In the genomic region with DNA sequence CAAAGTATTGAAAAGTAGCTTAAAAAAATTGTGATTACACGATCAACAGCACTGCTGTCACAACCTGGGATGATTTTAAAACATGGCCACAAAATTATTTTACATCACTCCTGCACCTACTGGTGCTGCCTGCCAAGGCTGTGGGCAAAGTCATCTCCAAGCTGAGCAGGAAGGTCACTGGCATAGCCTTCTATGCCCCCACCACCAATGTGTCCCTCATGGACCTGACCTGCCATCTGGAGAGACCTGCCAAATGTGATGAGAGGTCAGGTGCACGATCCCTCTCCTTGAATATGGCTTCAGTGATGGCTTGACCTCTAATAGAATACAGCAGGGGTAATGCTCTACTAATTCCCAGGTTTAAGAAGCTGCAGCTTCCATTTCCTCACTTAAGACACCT, we compare ENCODE assay signal across 16 cellular contexts. TPM values are rescaled to one million over a fixed set of nuclear protein-coding genes. Genes with fewer than 3 reads are reported as not detected.
DNase-seq lines count a peak whose midpoint lies in the region; ATAC-seq and TF ChIP-seq lines count a peak whose summit lies in the region.
"Had no signal": no experiment of that assay in that cellular context is flagged by ENCODE, and none has a peak within 500 bp of the region (broad histone marks: within the 10 kb centered on the region; RNA-seq: fewer than 3 reads in every experiment).

No MANE protein-coding gene starts in this region.

- H3K4me3 ChIP-seq in IMR-90 (ENCODE audit: insufficient read depth, low read depth, low read length) (no peak overlapping the region), body of pancreas (no peak overlapping the region)
- H3K4me3 ChIP-seq: GM12878 had no signal

- no peak overlapping the region for H4K91ac ChIP-seq in IMR-90 (ENCODE audit: insufficient read depth, low read depth, low read length)

- BruUV-seq in IMR-90 (replicated peaks; lab: Mats Ljungman, UMichigan), result no TSS peak

- CTCF ChIA-PET in IMR-90 (lab: Yijun Ruan, JAX), result interaction anchor here (1.1 kb wide), 1 partner anchor 138 kb away, joined by 5 read pairs; no protein-coding TSS in a partner anchor
- CTCF ChIA-PET in activated naive CD4-positive, alpha-beta T cell treated with anti-CD3 and anti-CD28 coated beads for 36 hours (lab: Charles Lee), result interaction anchor here (1.4 kb wide), 1 partner anchor 139 kb away, joined by 7 read pairs; no protein-coding TSS in a partner anchor

- H3K9me3 Mint-ChIP-seq in brain, result peaks cover 3 to 6% (median 3%) of the 10 kb centered on the region in 5 experiments
- H3K9me3 Mint-ChIP-seq in stimulated activated effector memory CD8-positive, alpha-beta T cell treated with anti-CD3 and anti-CD28 coated beads, Interleukin-12 subunit alpha, Interleukin-12 subunit beta, amount 100 ng/mL, for 72 hours, result no peaks in the 10 kb centered on the region
- no peaks in the 10 kb centered on the region for H3K9me3 Mint-ChIP-seq in activated naive CD4-positive, alpha-beta T cell treated with anti-CD3 and anti-CD28 coated beads for 36 hours
- H3K9me3 Mint-ChIP-seq: CD4-positive, alpha-beta T cell; H9 had no signal

- peak overlapping the region; percentile 33; the same call in 1 of the 2 replicates for H3K4ac ChIP-seq in IMR-90 (ENCODE audit: low read depth, low read length)

- H3K9me1 ChIP-seq in IMR-90 (ENCODE audit: insufficient read depth, low read length), result peaks cover 10% of the 10 kb centered on the region

- ATAC-seq in IMR-90 (ENCODE audit: low read depth) (no peak), left lobe of liver (peak; percentile 57), GM21423 (IDR thresholded peaks at IDR 0.05; ENCODE audit: unreplicated experiment) (no peak), body of pancreas (no peak)
- ATAC-seq in stimulated activated effector memory CD8-positive, alpha-beta T cell treated with anti-CD3 and anti-CD28 coated beads, Interleukin-12 subunit alpha, Interleukin-12 subunit beta, amount 100 ng/mL, for 72 hours, result no peak
- ATAC-seq: GM12878 had no signal

- peaks cover 28 to 47% of the 10 kb centered on the region in 2 experiments for H3K79me1 ChIP-seq in IMR-90 (ENCODE audit: low read depth in 1 of 2, low read length in 2 of 2)

- H3K27ac ChIP-seq in IMR-90 (ENCODE audit: insufficient read depth, low read length) (no peak overlapping the region), body of pancreas (no peak overlapping the region)

- H3K18ac ChIP-seq in IMR-90 (ENCODE audit: low read depth, low read length), result no peak overlapping the region

- H3K27ac Mint-ChIP-seq in brain, result peak overlapping the region in 4 of 5 experiments; percentile 65 to 99 (median 80)
- peak overlapping the region; percentile 10 for H3K27ac Mint-ChIP-seq in stimulated activated effector memory CD8-positive, alpha-beta T cell treated with anti-CD3 and anti-CD28 coated beads, Interleukin-12 subunit alpha, Interleukin-12 subunit beta, amount 100 ng/mL, for 72 hours
- H3K27ac Mint-ChIP-seq in activated naive CD4-positive, alpha-beta T cell treated with anti-CD3 and anti-CD28 coated beads for 36 hours, result no peak overlapping the region
- H3K27ac Mint-ChIP-seq: B cell; CD4-positive, alpha-beta T cell; H9 had no signal

- H2BK15ac ChIP-seq in IMR-90 (ENCODE audit: low read depth, low read length), result no peak overlapping the region

- in situ Hi-C loops in IMR-90 (cut with MboI; ENCODE audit: low sequenced_read_pairs), result no loop called here

- no peak overlapping the region for H4K5ac ChIP-seq in IMR-90 (ENCODE audit: low read depth, low read length)

- H3K14ac ChIP-seq in IMR-90 (replicated peaks; ENCODE audit: low read depth, low read length), result peak overlapping the region; percentile 16; the same call in 1 of the 2 replicates

- H3K23ac ChIP-seq in IMR-90 (ENCODE audit: low read depth, low read length), result no peak overlapping the region

- no peak overlapping the region for H3K4me3 Mint-ChIP-seq in brain
- no peak overlapping the region for H3K4me3 Mint-ChIP-seq in stimulated activated effector memory CD8-positive, alpha-beta T cell treated with anti-CD3 and anti-CD28 coated beads, Interleukin-12 subunit alpha, Interleukin-12 subunit beta, amount 100 ng/mL, for 72 hours
- no peak overlapping the region for H3K4me3 Mint-ChIP-seq in activated naive CD4-positive, alpha-beta T cell treated with anti-CD3 and anti-CD28 coated beads for 36 hours
- H3K4me3 Mint-ChIP-seq: B cell; CD4-positive, alpha-beta T cell; H9 had no signal

- peaks cover 23% of the 10 kb centered on the region for H3K36me3 Mint-ChIP-seq in brain
- H3K36me3 Mint-ChIP-seq in stimulated activated effector memory CD8-positive, alpha-beta T cell treated with anti-CD3 and anti-CD28 coated beads, Interleukin-12 subunit alpha, Interleukin-12 subunit beta, amount 100 ng/mL, for 72 hours, result no peaks in the 10 kb centered on the region
- peaks cover 11% of the 10 kb centered on the region for H3K36me3 Mint-ChIP-seq in activated naive CD4-positive, alpha-beta T cell treated with anti-CD3 and anti-CD28 coated beads for 36 hours (ENCODE audit: low read depth)

- H2AK9ac ChIP-seq in IMR-90 (replicated peaks; ENCODE audit: low read depth, low read length, poor library complexity), result peak overlapping the region; percentile 70

- H3K27me3 Mint-ChIP-seq in brain, result no peaks in the 10 kb centered on the region
- H3K27me3 Mint-ChIP-seq in activated naive CD4-positive, alpha-beta T cell treated with anti-CD3 and anti-CD28 coated beads for 36 hours (ENCODE audit: low read depth), result no peaks in the 10 kb centered on the region
- H3K27me3 Mint-ChIP-seq: B cell; CD4-positive, alpha-beta T cell had no signal

- H3K27me3 ChIP-seq in IMR-90 (ENCODE audit: control insufficient read depth, insufficient read depth, low read length) (no peaks in the 10 kb centered on the region), body of pancreas (no peaks in the 10 kb centered on the region)

- no peak overlapping the region for H4K8ac ChIP-seq in IMR-90 (ENCODE audit: low read depth in 2 of 2, low read length in 2 of 2)

- DNase-seq in IMR-90, result no peak
- no peak for DNase-seq in left lobe of liver (ENCODE audit: low spot score)
- no peak for DNase-seq in stimulated activated effector memory CD8-positive, alpha-beta T cell treated with anti-CD3 and anti-CD28 coated beads, Interleukin-12 subunit alpha, Interleukin-12 subunit beta, amount 100 ng/mL, for 72 hours (ENCODE audit: low spot score in 2 of 2)
- DNase-seq in body of pancreas, result no peak
- DNase-seq in activated naive CD4-positive, alpha-beta T cell treated with anti-CD3 and anti-CD28 coated beads for 36 hours, result no peak
- DNase-seq: ACHN; C1 segment of cervical spinal cord; Calu3; CD4-positive, alpha-beta T cell; DMS 273 treated with DMSO at 0.1 percent for 48 hours; GOT3; H9 had no signal

- H3K9me3 ChIP-seq in IMR-90 (ENCODE audit: control insufficient read depth, insufficient read depth, low read length) (no peaks in the 10 kb centered on the region), body of pancreas (no peaks in the 10 kb centered on the region)

- peaks cover 4% of the 10 kb centered on the region; the same call in 1 of the 2 replicates for H4K20me1 ChIP-seq in IMR-90 (ENCODE audit: insufficient read depth, low read length)

- H2BK20ac ChIP-seq in IMR-90 (ENCODE audit: low read depth, low read length), result no peak overlapping the region; the same call in 1 of the 2 replicates

- WGBS in IMR-90 (ENCODE audit: extremely low coverage in 2 of 2, insufficient read length in 1 of 2), 2 experiments, result no CpG with 5 or more reads among the region's 2 CpGs
- WGBS in body of pancreas, 2 donors, result 93 to 97% methylated on average over 2 of the region's 2 CpGs

- H3K56ac ChIP-seq in IMR-90 (ENCODE audit: extremely low read depth, insufficient read depth, low read length), result no peak overlapping the region

- H3K36me3 ChIP-seq in IMR-90 (ENCODE audit: control insufficient read depth, insufficient read depth, low read length), result no peaks in the 10 kb centered on the region
- no peaks in the 10 kb centered on the region for H3K36me3 ChIP-seq in body of pancreas (replicated peaks in 1 of 2; ENCODE audit: insufficient read depth in 1 of 2, low read depth in 2 of 2)

- H2BK120ac ChIP-seq in IMR-90 (ENCODE audit: low read depth, low read length), result no peak overlapping the region

- no peak overlapping the region for H3K4me2 ChIP-seq in IMR-90 (ENCODE audit: low read depth, low read length)

- H3K4me1 Mint-ChIP-seq in brain, result peaks cover 38% of the 10 kb centered on the region
- peaks cover 29% of the 10 kb centered on the region for H3K4me1 Mint-ChIP-seq in stimulated activated effector memory CD8-positive, alpha-beta T cell treated with anti-CD3 and anti-CD28 coated beads, Interleukin-12 subunit alpha, Interleukin-12 subunit beta, amount 100 ng/mL, for 72 hours
- H3K4me1 Mint-ChIP-seq in activated naive CD4-positive, alpha-beta T cell treated with anti-CD3 and anti-CD28 coated beads for 36 hours (ENCODE audit: low read depth), result peaks cover 40% of the 10 kb centered on the region

- POLR2A ChIA-PET in IMR-90 (lab: Charles Lee; ENCODE audit: unreplicated experiment), result no interaction called here

- intact Hi-C loops in IMR-90 (cut with micrococcal nuclease) (no loop called here), body of pancreas (cut with DNase I) (no loop called here)
- intact Hi-C loops in activated naive CD4-positive, alpha-beta T cell treated with anti-CD3 and anti-CD28 coated beads for 36 hours (cut with micrococcal nuclease), result no loop called here

- H2AFZ ChIP-seq in IMR-90 (replicated peaks; ENCODE audit: low read length, poor library complexity), result no peak overlapping the region

- dilution Hi-C loops in IMR-90 (cut with HindIII; ENCODE audit: low sequenced_read_pairs, unreplicated experiment), result no loop called here

- TF ChIP-seq RAD21 in IMR-90 (IDR thresholded peaks at IDR 0.05; ENCODE audit: low read length), result no peak

- H3K9ac ChIP-seq in IMR-90 (ENCODE audit: low read depth, low read length), result no peak overlapping the region

- peaks cover 10% of the 10 kb centered on the region for H3K4me1 ChIP-seq in IMR-90 (ENCODE audit: control insufficient read depth, insufficient read depth, low read length)
- H3K4me1 ChIP-seq in body of pancreas, result peaks cover 30% of the 10 kb centered on the region

- TF ChIP-seq CTCF in IMR-90 (conservative IDR thresholded peaks at IDR 0.05; ENCODE audit: low read depth, low read length) (no peak), brain (conservative IDR thresholded peaks at IDR 0.05) (no peak), body of pancreas (IDR thresholded peaks at IDR 0.05) (no peak)

- no peak overlapping the region for H2BK5ac ChIP-seq in IMR-90 (ENCODE audit: low read depth, low read length, poor library complexity, severe bottlenecking)

- no peak for TF ChIP-seq POLR2A in IMR-90 (IDR thresholded peaks at IDR 0.05; ENCODE audit: low read depth, low read length)
- no peak for TF ChIP-seq POLR2A in body of pancreas (IDR thresholded peaks at IDR 0.05)

- H2AK5ac ChIP-seq in IMR-90 (ENCODE audit: low read depth, low read length), result peak overlapping the region; percentile 79; the same call in 1 of the 2 replicates

RNA-seq across cellular contexts. Expression of gene PIK3CB, which starts 57.8 kb away (rescaled TPM):
- total RNA-seq in IMR-90 (2012; rRNA removed) (6.3 and 7.5 TPM in 2 replicates), left lobe of liver (14.4 TPM), body of pancreas (10 to 100 TPM; 40.2 to 50.1 TPM)
- polyA plus RNA-seq in IMR-90 (2012; rRNA removed) (5.2 and 6.8 TPM in 2 replicates), brain (ENCODE audit: insufficient read depth, low read depth, low replicate concordance) (18.2 TPM)
- 3.1 and 5.1 TPM in 2 replicates for polyA plus RNA-seq in IMR-90 (2012; cell fraction: cytosol; rRNA removed)
- polyA plus RNA-seq in IMR-90 (2012; cell fraction: nucleus; rRNA removed; ENCODE audit: low replicate concordance), result 1.2 and 5.8 TPM in 2 replicates
- 10 to 100 TPM; 19.2 to 20.6 TPM for total RNA-seq in activated naive CD4-positive, alpha-beta T cell treated with anti-CD3 and anti-CD28 coated beads for 36 hours
